Comparison of ENCODE assay signal across 1 cellular context in genomic region chr7:128100225-128100948, GRCh38.
TF ChIP-seq lines count a peak whose summit lies in the region.

No MANE protein-coding gene starts in this region.

TF ChIP-seq in K562, 482 proteins besides CTCF, POLR2A, EP300 and RAD21 (continued from another document):
- TF ChIP-seq, protein P1, sequence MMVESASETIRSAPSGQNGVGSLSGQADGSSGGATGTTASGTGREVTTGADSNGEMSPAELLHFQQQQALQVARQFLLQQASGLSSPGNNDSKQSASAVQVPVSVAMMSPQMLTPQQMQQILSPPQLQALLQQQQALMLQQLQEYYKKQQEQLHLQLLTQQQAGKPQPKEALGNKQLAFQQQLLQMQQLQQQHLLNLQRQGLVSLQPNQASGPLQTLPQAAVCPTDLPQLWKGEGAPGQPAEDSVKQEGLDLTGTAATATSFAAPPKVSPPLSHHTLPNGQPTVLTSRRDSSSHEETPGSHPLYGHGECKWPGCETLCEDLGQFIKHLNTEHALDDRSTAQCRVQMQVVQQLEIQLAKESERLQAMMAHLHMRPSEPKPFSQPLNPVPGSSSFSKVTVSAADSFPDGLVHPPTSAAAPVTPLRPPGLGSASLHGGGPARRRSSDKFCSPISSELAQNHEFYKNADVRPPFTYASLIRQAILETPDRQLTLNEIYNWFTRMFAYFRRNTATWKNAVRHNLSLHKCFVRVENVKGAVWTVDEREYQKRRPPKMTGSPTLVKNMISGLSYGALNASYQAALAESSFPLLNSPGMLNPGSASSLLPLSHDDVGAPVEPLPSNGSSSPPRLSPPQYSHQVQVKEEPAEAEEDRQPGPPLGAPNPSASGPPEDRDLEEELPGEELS (CRISPR knock-in tag; IDR thresholded peaks at IDR 0.05; ENCODE audit: borderline replicate concordance): no peak
- TF ChIP-seq CTBP1 (IDR thresholded peaks at IDR 0.05; ENCODE audit: borderline replicate concordance) (peak; percentile 23; the same call in 1 of the 2 replicates), ZKSCAN3 (CRISPR knock-in tag; IDR thresholded peaks at IDR 0.05) (no peak), ELF4 (CRISPR knock-in tag; IDR thresholded peaks at IDR 0.05) (peak; percentile 21), ZNF347 (CRISPR knock-in tag; IDR thresholded peaks at IDR 0.05; ENCODE audit: low read depth) (no peak), DDX20 (tag; IDR thresholded peaks at IDR 0.05; ENCODE audit: low read depth) (no peak), ELF1 (tag; IDR thresholded peaks at IDR 0.05) (no peak)
- TF ChIP-seq, protein P2, sequence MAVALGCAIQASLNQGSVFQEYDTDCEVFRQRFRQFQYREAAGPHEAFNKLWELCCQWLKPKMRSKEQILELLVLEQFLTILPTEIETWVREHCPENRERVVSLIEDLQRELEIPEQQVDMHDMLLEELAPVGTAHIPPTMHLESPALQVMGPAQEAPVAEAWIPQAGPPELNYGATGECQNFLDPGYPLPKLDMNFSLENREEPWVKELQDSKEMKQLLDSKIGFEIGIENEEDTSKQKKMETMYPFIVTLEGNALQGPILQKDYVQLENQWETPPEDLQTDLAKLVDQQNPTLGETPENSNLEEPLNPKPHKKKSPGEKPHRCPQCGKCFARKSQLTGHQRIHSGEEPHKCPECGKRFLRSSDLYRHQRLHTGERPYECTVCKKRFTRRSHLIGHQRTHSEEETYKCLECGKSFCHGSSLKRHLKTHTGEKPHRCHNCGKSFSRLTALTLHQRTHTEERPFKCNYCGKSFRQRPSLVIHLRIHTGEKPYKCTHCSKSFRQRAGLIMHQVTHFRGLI (CRISPR knock-in tag; IDR thresholded peaks at IDR 0.05): no peak
- TF ChIP-seq, protein P3, sequence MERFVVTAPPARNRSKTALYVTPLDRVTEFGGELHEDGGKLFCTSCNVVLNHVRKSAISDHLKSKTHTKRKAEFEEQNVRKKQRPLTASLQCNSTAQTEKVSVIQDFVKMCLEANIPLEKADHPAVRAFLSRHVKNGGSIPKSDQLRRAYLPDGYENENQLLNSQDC (CRISPR knock-in tag; IDR thresholded peaks at IDR 0.05): no peak
TF ChIP-seq in K562: peak in this region for 21.
